8 cellular contexts compared by ENCODE assay signal in the genomic region with DNA sequence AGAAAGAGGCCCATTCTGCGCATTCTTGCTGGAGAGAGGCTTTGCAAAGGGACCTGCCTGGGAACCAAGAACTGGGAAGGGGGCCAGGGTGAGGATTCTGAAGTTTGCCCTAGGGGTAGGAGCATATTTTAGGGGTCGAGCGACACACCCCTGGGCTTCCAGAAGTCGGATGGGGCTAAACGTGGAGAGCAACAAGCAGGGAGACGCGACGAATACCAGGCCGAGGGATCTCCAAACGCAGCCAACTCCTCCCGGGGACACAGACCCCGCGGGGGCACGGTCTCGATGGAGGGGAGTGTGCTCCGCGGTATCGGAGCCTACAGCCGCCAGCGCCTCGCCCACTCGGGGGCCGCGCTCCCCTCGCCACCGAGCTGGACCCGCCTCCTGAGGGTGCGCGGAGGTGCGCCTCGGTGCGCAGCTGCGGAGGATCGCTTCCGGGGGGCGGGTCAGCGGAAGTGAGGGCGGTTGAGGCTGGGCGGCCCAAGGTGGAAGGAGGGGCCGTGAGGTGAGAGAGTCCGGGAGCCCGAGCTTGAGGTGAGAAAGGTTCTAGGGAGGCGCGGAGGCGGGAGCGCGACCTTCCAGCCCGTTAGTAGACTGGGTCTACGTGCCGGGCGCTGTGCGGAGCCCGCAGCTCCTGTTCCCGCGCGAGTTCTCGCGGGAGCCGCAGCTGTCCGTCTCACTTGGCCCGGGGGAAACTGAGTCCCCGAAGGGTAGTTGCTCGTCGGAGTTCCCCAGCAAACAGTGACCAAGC. TPM values are rescaled to one million over a fixed set of nuclear protein-coding genes. Genes with fewer than 3 reads are reported as not detected.
A peak's percentile ranks its signal among the peaks of the same experiment; 100 is the strongest.
DNase-seq lines count a peak whose midpoint lies in the region; ATAC-seq and TF ChIP-seq lines count a peak whose summit lies in the region.

A gene (plus strand): TSS at position 459 of the 751 bp plus-strand sequence. CDS start 3,151 bp downstream, outside the sequence.

- intact Hi-C loops in activated CD4-positive, alpha-beta T cell treated with anti-CD3 and anti-CD28 coated beads, Interleukin-2, amount 10 ng/mL, durations not matched to agents 24 days and 14 days (cut with micrococcal nuclease): loop anchor here (1.0 kb wide), 2 partner anchors 40 to 179 kb away; a partner anchor contains a TSS
- intact Hi-C loops in left lung (cut with DNase I): no loop called here

- DNase-seq in Ammon's horn (ENCODE audit: low spot score): peak; percentile 88
- DNase-seq in NCI-H510A treated with DMSO at 0.1 percent for 48 hours (lab: John Stamatoyannopoulos, UW): peak; percentile 64
- DNase-seq in activated CD4-positive, alpha-beta T cell treated with anti-CD3 and anti-CD28 coated beads, Interleukin-2, amount 10 ng/mL, durations not matched to agents 24 days and 14 days: peak; percentile 99
- peak; percentile 88 for DNase-seq in coronary artery (ENCODE audit: low spot score)
- DNase-seq in left lung: peak; percentile 92 to 98
- peak; percentile 90 for DNase-seq in stimulated activated CD4-positive, alpha-beta T cell treated with anti-CD3 and anti-CD28 coated beads, Interleukin-2, amount 100 ng/mL, for 48 hours

- TF ChIP-seq CTCF in coronary artery (IDR thresholded peaks at IDR 0.05): no peak
- no peak for TF ChIP-seq CTCF in left lung (IDR thresholded peaks at IDR 0.05)

- no peaks in the 10 kb centered on the region for H3K9me3 Mint-ChIP-seq in activated CD4-positive, alpha-beta T cell treated with anti-CD3 and anti-CD28 coated beads, Interleukin-2, amount 10 ng/mL, durations not matched to agents 24 days and 14 days

- ATAC-seq in GM18909 (IDR thresholded peaks at IDR 0.05; ENCODE audit: poor library complexity, unreplicated experiment) (peak; percentile 79), HG03139 (IDR thresholded peaks at IDR 0.05; ENCODE audit: unreplicated experiment) (peak; percentile 82), left lung (peak; percentile 94)

- no peaks in the 10 kb centered on the region for H3K27me3 Mint-ChIP-seq in activated CD4-positive, alpha-beta T cell treated with anti-CD3 and anti-CD28 coated beads, Interleukin-2, amount 10 ng/mL, durations not matched to agents 24 days and 14 days

- H3K36me3 Mint-ChIP-seq in activated CD4-positive, alpha-beta T cell treated with anti-CD3 and anti-CD28 coated beads, Interleukin-2, amount 10 ng/mL, durations not matched to agents 24 days and 14 days (ENCODE audit: low read depth): peaks cover 5% of the 10 kb centered on the region

- H3K27ac ChIP-seq in coronary artery (peak within 1 kb of the TSS; percentile 71 to 93), left lung (peak within 1 kb of the TSS; percentile 89 to 90)

- H3K27me3 ChIP-seq in left lung: no peaks in the 10 kb centered on the region

- H3K4me3 ChIP-seq in coronary artery: peak within 1 kb of the TSS; percentile 92
- peak within 1 kb of the TSS; percentile 89 to 94 for H3K4me3 ChIP-seq in left lung

- peaks cover 0 to 27% of the 10 kb centered on the region in 2 donors for H3K36me3 ChIP-seq in left lung

- H3K4me1 ChIP-seq in left lung: peaks cover 9 to 37% of the 10 kb centered on the region in 2 donors

- H3K9me3 ChIP-seq in left lung: no peaks in the 10 kb centered on the region

- H3K27ac Mint-ChIP-seq in activated CD4-positive, alpha-beta T cell treated with anti-CD3 and anti-CD28 coated beads, Interleukin-2, amount 10 ng/mL, durations not matched to agents 24 days and 14 days: peak within 1 kb of the TSS; percentile 92

- H3K4me3 Mint-ChIP-seq in activated CD4-positive, alpha-beta T cell treated with anti-CD3 and anti-CD28 coated beads, Interleukin-2, amount 10 ng/mL, durations not matched to agents 24 days and 14 days: peak within 1 kb of the TSS; percentile 96

- peaks cover 31% of the 10 kb centered on the region for H3K4me1 Mint-ChIP-seq in activated CD4-positive, alpha-beta T cell treated with anti-CD3 and anti-CD28 coated beads, Interleukin-2, amount 10 ng/mL, durations not matched to agents 24 days and 14 days

RNA-seq across cellular contexts. Expression of the gene that starts here (rescaled TPM):
- total RNA-seq in activated CD4-positive, alpha-beta T cell treated with anti-CD3 and anti-CD28 coated beads, Interleukin-2, amount 10 ng/mL, durations not matched to agents 24 days and 14 days: 30.0 and 31.9 TPM in 2 replicates
- total RNA-seq in left lung: 10 to 100 TPM; 44.5 to 45.0 TPM

Comparison
In these comparisons a context has a peak if more than half of its experiments do, and no peak if none do; other contexts are left out.
1. Peak in every context shown above with its lines: DNase-seq, ATAC-seq, H3K4me3 ChIP-seq and H3K27ac ChIP-seq.